Comparison of ENCODE assay signal across 1 cellular context in genomic region chr2:142872900-142873724, GRCh38.
TF ChIP-seq lines count a peak whose summit lies in the region.

No MANE protein-coding gene starts in this region.

TF ChIP-seq in A549, 52 proteins besides CTCF, POLR2A, EP300 and RAD21 (continued from another document):
- TF ChIP-seq ATOH8 (CRISPR knock-in tag; IDR thresholded peaks at IDR 0.05; ENCODE audit: low read depth) (peak; percentile 80; the same call in 1 of the 2 replicates), MAX (IDR thresholded peaks at IDR 0.05) (peak; percentile 82), RARB (CRISPR knock-in tag; IDR thresholded peaks at IDR 0.05) (0 out of 2 replicates have a peak, but pooled peaks have one; percentile 62), HEYL (CRISPR knock-in tag; IDR thresholded peaks at IDR 0.05) (peak; percentile 65; the same call in 1 of the 2 replicates)
